In genomic region chr11:66842501-66842895, GRCh38 we compare ENCODE assay signal across 7 cellular contexts. TPM values are rescaled to one million over a fixed set of nuclear protein-coding genes. Genes with fewer than 3 reads are reported as not detected.
DNase-seq lines count a peak whose midpoint lies in the region; ATAC-seq and TF ChIP-seq lines count a peak whose summit lies in the region.

No MANE protein-coding gene starts in this region.

- H4K20me1 ChIP-seq in hepatocyte (ENCODE audit: insufficient read depth, poor library complexity, severe bottlenecking) = peaks cover 6% of the 10 kb centered on the region

- no peak for DNase-seq in hepatocyte (ENCODE audit: low spot score)
- no peak for DNase-seq in stimulated activated effector memory CD8-positive, alpha-beta T cell treated with anti-CD3 and anti-CD28 coated beads, Interleukin-12 subunit alpha, Interleukin-12 subunit beta, amount 100 ng/mL, for 72 hours (ENCODE audit: low spot score in 2 of 2)
- DNase-seq in GM19238 (ENCODE audit: insufficient read length, low spot score) = no peak
- no peak for DNase-seq in hepatic stellate cell (ENCODE audit: low spot score)

- TF ChIP-seq CTCF in HEK293 (tag by site-specific recombination; IDR thresholded peaks at IDR 0.05) = no peak
- TF ChIP-seq CTCF in WI38 (IDR thresholded peaks at IDR 0.05; ENCODE audit: low read depth, low read length) = no peak
- no peak for TF ChIP-seq CTCF in hepatocyte (IDR thresholded peaks at IDR 0.05; ENCODE audit: poor library complexity)

- peak overlapping the region; percentile 95 for H3K4me2 ChIP-seq in hepatocyte

- peak overlapping the region; percentile 97 for H3K4me3 Mint-ChIP-seq in stimulated activated effector memory CD8-positive, alpha-beta T cell treated with anti-CD3 and anti-CD28 coated beads, Interleukin-12 subunit alpha, Interleukin-12 subunit beta, amount 100 ng/mL, for 72 hours

- H3K27me3 ChIP-seq in hepatocyte = no peaks in the 10 kb centered on the region

- H3K27ac ChIP-seq in HEK293 (ENCODE audit: extremely low read depth, low read depth, low read length) (peak overlapping the region; percentile 86), hepatocyte (peak overlapping the region; percentile 99)

- peak overlapping the region; percentile 71 for H3K4me3 ChIP-seq in HEK293 (ENCODE audit: low read depth, low read length)
- H3K4me3 ChIP-seq in WI38 (ENCODE audit: low read depth, low read length) = peak overlapping the region; percentile 99
- peak overlapping the region; percentile 97 for H3K4me3 ChIP-seq in hepatocyte

- H3K36me3 ChIP-seq in HEK293 (ENCODE audit: control insufficient read depth in 2 of 2, insufficient read depth in 1 of 2, low read length in 2 of 2) (peaks cover 0 to 43% of the 10 kb centered on the region in 2 experiments; a peak in 1 of 3 replicates), hepatocyte (replicated peaks; ENCODE audit: insufficient read depth, low read depth) (no peaks in the 10 kb centered on the region)

- no peaks in the 10 kb centered on the region for H3K9me2 ChIP-seq in hepatocyte (replicated peaks; ENCODE audit: insufficient read depth)

- no peaks in the 10 kb centered on the region for H3K4me1 ChIP-seq in HEK293 (ENCODE audit: control insufficient read depth, insufficient read depth, low read length)
- H3K4me1 ChIP-seq in hepatocyte (ENCODE audit: insufficient read depth) = peaks cover 16% of the 10 kb centered on the region

- POLR2A ChIA-PET in HEK293 (lab: Yijun Ruan, JAX) = interaction anchor here (0.6 to 5.2 kb wide), 11 partner anchors 9 to 228 kb away, joined by 3 to 40 read pairs (median 4); partner anchors contain the start of genes PC and RBM4

- ATAC-seq in stimulated activated effector memory CD8-positive, alpha-beta T cell treated with anti-CD3 and anti-CD28 coated beads, Interleukin-12 subunit alpha, Interleukin-12 subunit beta, amount 100 ng/mL, for 72 hours = no peak
- ATAC-seq in HG02840 (IDR thresholded peaks at IDR 0.05; ENCODE audit: low FRiP score, unreplicated experiment) = no peak

- peaks cover 57% of the 10 kb centered on the region for H3K4me1 Mint-ChIP-seq in stimulated activated effector memory CD8-positive, alpha-beta T cell treated with anti-CD3 and anti-CD28 coated beads, Interleukin-12 subunit alpha, Interleukin-12 subunit beta, amount 100 ng/mL, for 72 hours

- H3K9me3 ChIP-seq in HEK293 (ENCODE audit: control insufficient read depth, insufficient read depth, low read depth, low read length) (no peaks in the 10 kb centered on the region), hepatocyte (ENCODE audit: low read depth) (no peaks in the 10 kb centered on the region)

- CTCF ChIA-PET in HEK293 (lab: Yijun Ruan, JAX) = interaction anchor here (0.5 to 2.4 kb wide), 12 partner anchors 8 to 479 kb away, joined by 3 to 12 read pairs (median 4); no protein-coding TSS in a partner anchor

- peaks cover 37% of the 10 kb centered on the region for H3K79me2 ChIP-seq in hepatocyte

- H3K27ac Mint-ChIP-seq in stimulated activated effector memory CD8-positive, alpha-beta T cell treated with anti-CD3 and anti-CD28 coated beads, Interleukin-12 subunit alpha, Interleukin-12 subunit beta, amount 100 ng/mL, for 72 hours = peak overlapping the region; percentile 99

- peaks cover 68% of the 10 kb centered on the region for H3K36me3 Mint-ChIP-seq in stimulated activated effector memory CD8-positive, alpha-beta T cell treated with anti-CD3 and anti-CD28 coated beads, Interleukin-12 subunit alpha, Interleukin-12 subunit beta, amount 100 ng/mL, for 72 hours

- peak overlapping the region; percentile 89 for H2AFZ ChIP-seq in hepatocyte

- no peaks in the 10 kb centered on the region for H3K9me3 Mint-ChIP-seq in stimulated activated effector memory CD8-positive, alpha-beta T cell treated with anti-CD3 and anti-CD28 coated beads, Interleukin-12 subunit alpha, Interleukin-12 subunit beta, amount 100 ng/mL, for 72 hours

- 6% methylated on average over 11 of the region's 11 CpGs for WGBS in hepatocyte (ENCODE audit: low lambda C conversion rate, missing lambda C conversion rate)

TF ChIP-seq in HEK293, 187 proteins besides CTCF, POLR2A, EP300 and RAD21:
- TF ChIP-seq ZBTB48 (tag by site-specific recombination; IDR thresholded peaks at IDR 0.05) (no peak), GFI1B (tag by site-specific recombination; IDR thresholded peaks at IDR 0.05) (no peak), ZBTB20 (tag by site-specific recombination; IDR thresholded peaks at IDR 0.05) (no peak), ZNF16 (tag by site-specific recombination; IDR thresholded peaks at IDR 0.05; ENCODE audit: low read depth) (no peak), MZF1 (tag by site-specific recombination; IDR thresholded peaks at IDR 0.05; ENCODE audit: borderline replicate concordance) (no peak)
- TF ChIP-seq, protein P1, sequence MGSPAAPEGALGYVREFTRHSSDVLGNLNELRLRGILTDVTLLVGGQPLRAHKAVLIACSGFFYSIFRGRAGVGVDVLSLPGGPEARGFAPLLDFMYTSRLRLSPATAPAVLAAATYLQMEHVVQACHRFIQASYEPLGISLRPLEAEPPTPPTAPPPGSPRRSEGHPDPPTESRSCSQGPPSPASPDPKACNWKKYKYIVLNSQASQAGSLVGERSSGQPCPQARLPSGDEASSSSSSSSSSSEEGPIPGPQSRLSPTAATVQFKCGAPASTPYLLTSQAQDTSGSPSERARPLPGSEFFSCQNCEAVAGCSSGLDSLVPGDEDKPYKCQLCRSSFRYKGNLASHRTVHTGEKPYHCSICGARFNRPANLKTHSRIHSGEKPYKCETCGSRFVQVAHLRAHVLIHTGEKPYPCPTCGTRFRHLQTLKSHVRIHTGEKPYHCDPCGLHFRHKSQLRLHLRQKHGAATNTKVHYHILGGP (tag by site-specific recombination; IDR thresholded peaks at IDR 0.05) = no peak

RNA-seq across cellular contexts. Expression of gene RCE1, which starts 0.7 kb away (rescaled TPM):
- total RNA-seq in hepatocyte = 19.8 and 27.0 TPM in 2 replicates
- polyA plus RNA-seq in hepatocyte = 41.4 and 42.2 TPM in 2 replicates

RNA-seq across cellular contexts. Expression of gene LRFN4, which starts 14.4 kb away (rescaled TPM):
- 12.5 and 15.8 TPM in 2 replicates for total RNA-seq in hepatocyte
- 14.3 and 30.2 TPM in 2 replicates for polyA plus RNA-seq in hepatocyte
